Comparison of ENCODE assay signal across 9 cellular contexts in the genomic region with DNA sequence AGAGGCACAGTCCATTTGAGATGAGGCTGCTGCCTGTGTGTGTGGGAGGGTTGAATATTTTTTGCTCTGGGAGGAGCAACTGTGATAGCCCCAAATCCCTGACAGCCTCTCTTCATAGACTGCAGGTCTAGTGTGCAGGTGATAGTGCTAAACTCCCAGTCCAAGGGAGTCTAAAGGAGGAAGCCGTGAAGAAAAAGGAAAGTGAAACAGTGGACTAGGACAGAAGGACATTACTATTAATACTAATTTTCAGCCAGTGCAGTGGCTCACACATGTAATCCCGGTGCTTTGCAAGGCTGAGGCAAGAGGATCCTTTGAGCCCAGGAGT.
DNase-seq lines count a peak whose midpoint lies in the region; ATAC-seq and TF ChIP-seq lines count a peak whose summit lies in the region.
"Had no signal": no experiment of that assay in that cellular context is flagged by ENCODE, and none has a peak within 500 bp of the region (broad histone marks: within the 10 kb centered on the region; RNA-seq: fewer than 3 reads in every experiment).

No MANE protein-coding gene starts in this region.

- H3K79me2 ChIP-seq in smooth muscle cell (ENCODE audit: low read depth), result peaks cover 14% of the 10 kb centered on the region

- H3K36me3 ChIP-seq in esophagus muscularis mucosa (no peaks in the 10 kb centered on the region), smooth muscle cell (ENCODE audit: low read depth) (no peaks in the 10 kb centered on the region)

- no peak for TF ChIP-seq CTCF in esophagus muscularis mucosa (IDR thresholded peaks at IDR 0.05)
- TF ChIP-seq CTCF in smooth muscle cell (IDR thresholded peaks at IDR 0.05; ENCODE audit: borderline replicate concordance, insufficient read depth, poor library complexity, severe bottlenecking), result no peak

- H3K4me3 ChIP-seq in esophagus muscularis mucosa (peak overlapping the region; percentile 15 to 47 (median 30)), smooth muscle cell (no peak overlapping the region)

- no peak for TF ChIP-seq EP300 in esophagus muscularis mucosa (IDR thresholded peaks at IDR 0.05)

- TF ChIP-seq POLR2A in esophagus muscularis mucosa (IDR thresholded peaks at IDR 0.05; ENCODE audit: low read depth), result no peak

- DNase-seq in LoVo (ENCODE audit: low spot score) (peak; percentile 39), esophagus muscularis mucosa (ENCODE audit: extremely low spot score) (no peak), smooth muscle cell (lab: John Stamatoyannopoulos, UW; ENCODE audit: unreplicated experiment) (no peak), 8988T (no peak), cortex of kidney (lab: John Stamatoyannopoulos, UW) (no peak), COLO668 (lab: John Stamatoyannopoulos, UW; ENCODE audit: unreplicated experiment) (no peak)
- no peak for DNase-seq in activated CD4-positive, alpha-beta T cell treated with anti-CD3 and anti-CD28 coated beads, Interleukin-2, amount 50 U/mL, for 4 hours
- DNase-seq: retina had no signal

- H3K27ac ChIP-seq in esophagus muscularis mucosa (replicated peaks in 1 of 4) (no peak overlapping the region), smooth muscle cell (ENCODE audit: low read depth) (no peak overlapping the region)

- intact Hi-C loops in esophagus muscularis mucosa (cut with DNase I), result no loop called here

- no peaks in the 10 kb centered on the region for H3F3A ChIP-seq in smooth muscle cell (ENCODE audit: low read depth)

- H3K27me3 ChIP-seq in esophagus muscularis mucosa (no peaks in the 10 kb centered on the region), smooth muscle cell (ENCODE audit: low read depth) (no peaks in the 10 kb centered on the region)

- WGBS in esophagus muscularis mucosa, result 27% methylated on average over 2 of the region's 2 CpGs
- WGBS in smooth muscle cell (ENCODE audit: low lambda C conversion rate), result 88% methylated on average over 2 of the region's 2 CpGs

- H3K9me3 ChIP-seq in esophagus muscularis mucosa (no peaks in the 10 kb centered on the region), smooth muscle cell (replicated peaks; ENCODE audit: low read depth) (no peaks in the 10 kb centered on the region)

- peaks cover 0 to 8% (median 2%) of the 10 kb centered on the region in 4 donors for H3K4me1 ChIP-seq in esophagus muscularis mucosa
- peaks cover 3% of the 10 kb centered on the region for H3K4me1 ChIP-seq in smooth muscle cell (ENCODE audit: low read depth)

- H4K20me1 ChIP-seq in smooth muscle cell (ENCODE audit: low read depth), result peaks cover 60% of the 10 kb centered on the region

- no peak overlapping the region for H3K9ac ChIP-seq in smooth muscle cell (ENCODE audit: low read depth)

- peak; percentile 71 for ATAC-seq in GM19395 (IDR thresholded peaks at IDR 0.05; ENCODE audit: unreplicated experiment)

- peak overlapping the region; percentile 20 for H3K4me2 ChIP-seq in smooth muscle cell

- H2AFZ ChIP-seq in smooth muscle cell (ENCODE audit: low read depth), result no peak overlapping the region
